ENCODE assay signal across 10 cellular contexts in the genomic region with DNA sequence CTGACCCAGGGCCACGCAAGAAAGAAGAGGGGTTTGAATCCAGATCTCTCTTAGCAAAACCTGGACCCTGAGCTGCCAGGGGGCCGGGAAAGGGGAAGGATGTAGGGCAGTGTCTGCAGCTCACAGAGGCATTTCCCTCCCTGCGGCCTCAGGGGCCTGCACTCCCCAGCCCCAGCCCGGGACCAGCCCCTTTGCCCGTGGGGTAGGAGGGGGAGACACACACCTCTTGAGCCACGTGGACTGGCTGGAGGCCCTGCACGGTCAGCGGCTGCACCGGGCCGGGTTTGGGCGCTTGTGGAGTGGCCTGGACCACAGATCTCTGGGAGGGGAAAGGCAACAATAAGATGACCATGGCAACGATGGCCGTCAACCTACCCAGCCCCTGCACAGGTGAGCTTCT. TPM values are rescaled to one million over a fixed set of nuclear protein-coding genes. Genes with fewer than 3 reads are reported as not detected.
A peak's percentile ranks its signal among the peaks of the same experiment; 100 is the strongest.
DNase-seq lines count a peak whose midpoint lies in the region; ATAC-seq and TF ChIP-seq lines count a peak whose summit lies in the region.
"Had no signal": no experiment of that assay in that cellular context is flagged by ENCODE, and none has a peak within 500 bp of the region (broad histone marks: within the 10 kb centered on the region; RNA-seq: fewer than 3 reads in every experiment).

No MANE protein-coding gene starts in this region.

- intact Hi-C loops in natural killer cell (cut with micrococcal nuclease) = no loop called here

- DNase-seq in natural killer cell (no peak), fibroblast of villous mesenchyme (ENCODE audit: low read depth) (no peak), SKM-1 treated with dmso at 0.1 percent for 144 hours (lab: John Stamatoyannopoulos, UW; ENCODE audit: unreplicated experiment) (no peak)
- DNase-seq in natural killer cell treated with Interleukin-12 subunit alpha and Interleukin-12 subunit beta and Interleukin-15 and Interleukin-18, amount 100 ng/mL, for 72 hours (ENCODE audit: low spot score) = no peak
- DNase-seq: activated T-cell treated with anti-CD3 and anti-CD28 coated beads, Interleukin-2, amount 50 U/mL, for 72 hours; HFFc6 had no signal

- no peaks in the 10 kb centered on the region for H3K27me3 Mint-ChIP-seq in natural killer cell (ENCODE audit: low read depth in 2 of 2)
- H3K27me3 Mint-ChIP-seq in natural killer cell treated with Interleukin-12 subunit alpha and Interleukin-12 subunit beta and Interleukin-15 and Interleukin-18, amount 100 ng/mL, for 72 hours = no peaks in the 10 kb centered on the region
- H3K27me3 Mint-ChIP-seq in nephron (ENCODE audit: low read depth) = peaks cover 3% of the 10 kb centered on the region

- ATAC-seq in natural killer cell = peak in 2 of 3 donors; percentile 24 to 25
- ATAC-seq in natural killer cell treated with Interleukin-12 subunit alpha and Interleukin-12 subunit beta and Interleukin-15 and Interleukin-18, amount 100 ng/mL, for 72 hours = no peak
- no peak for ATAC-seq in GM18517 (IDR thresholded peaks at IDR 0.05; ENCODE audit: unreplicated experiment)
- no peak for ATAC-seq in GM21447 (IDR thresholded peaks at IDR 0.05; ENCODE audit: unreplicated experiment)
- no peak for ATAC-seq in GM21737 (IDR thresholded peaks at IDR 0.05; ENCODE audit: unreplicated experiment)

- H3K4me1 Mint-ChIP-seq in natural killer cell (peaks cover 0 to 25% of the 10 kb centered on the region in 2 donors), nephron (no peaks in the 10 kb centered on the region)
- peaks cover 0 to 8% of the 10 kb centered on the region in 2 donors for H3K4me1 Mint-ChIP-seq in natural killer cell treated with Interleukin-12 subunit alpha and Interleukin-12 subunit beta and Interleukin-15 and Interleukin-18, amount 100 ng/mL, for 72 hours (ENCODE audit: low read depth in 2 of 2)

- H3K36me3 Mint-ChIP-seq in natural killer cell (no peaks in the 10 kb centered on the region), nephron (ENCODE audit: low read depth) (peaks cover 26% of the 10 kb centered on the region)
- H3K36me3 Mint-ChIP-seq in natural killer cell treated with Interleukin-12 subunit alpha and Interleukin-12 subunit beta and Interleukin-15 and Interleukin-18, amount 100 ng/mL, for 72 hours = no peaks in the 10 kb centered on the region

- peak overlapping the region; percentile 40 for H3K4me3 ChIP-seq in fibroblast of villous mesenchyme (ENCODE audit: low read depth, low read length)

- TF ChIP-seq CTCF in natural killer cell (IDR thresholded peaks at IDR 0.05) (no peak), fibroblast of villous mesenchyme (IDR thresholded peaks at IDR 0.05; ENCODE audit: insufficient read depth, low read depth, low read length) (no peak), nephron (IDR thresholded peaks at IDR 0.05; ENCODE audit: unreplicated experiment in 3 of 3) (no peak)

- H3K4me3 Mint-ChIP-seq in natural killer cell (peak overlapping the region; percentile 49), nephron (peak overlapping the region; percentile 45 to 66 (median 64))
- H3K4me3 Mint-ChIP-seq in natural killer cell treated with Interleukin-12 subunit alpha and Interleukin-12 subunit beta and Interleukin-15 and Interleukin-18, amount 100 ng/mL, for 72 hours = no peak overlapping the region
- H3K4me3 Mint-ChIP-seq: HFFc6 had no signal

- H3K27ac Mint-ChIP-seq in natural killer cell = peak overlapping the region in 1 of 2 donors; percentile 70
- H3K27ac Mint-ChIP-seq in natural killer cell treated with Interleukin-12 subunit alpha and Interleukin-12 subunit beta and Interleukin-15 and Interleukin-18, amount 100 ng/mL, for 72 hours = no peak overlapping the region
- peak overlapping the region; percentile 56 to 68 (median 57) for H3K27ac Mint-ChIP-seq in nephron
- H3K27ac Mint-ChIP-seq: activated T-cell treated with anti-CD3 and anti-CD28 coated beads, Interleukin-2, amount 50 U/mL, for 72 hours; HFFc6 had no signal

- H3K9me3 Mint-ChIP-seq in natural killer cell = no peaks in the 10 kb centered on the region
- H3K9me3 Mint-ChIP-seq in natural killer cell treated with Interleukin-12 subunit alpha and Interleukin-12 subunit beta and Interleukin-15 and Interleukin-18, amount 100 ng/mL, for 72 hours = no peaks in the 10 kb centered on the region
- no peaks in the 10 kb centered on the region for H3K9me3 Mint-ChIP-seq in nephron
- H3K9me3 Mint-ChIP-seq: activated T-cell treated with anti-CD3 and anti-CD28 coated beads, Interleukin-2, amount 50 U/mL, for 72 hours; HFFc6 had no signal

RNA-seq across cellular contexts. Expression of gene RFX1, which starts 26.9 kb away (rescaled TPM):
- total RNA-seq in natural killer cell (10 to 100 TPM; 26.0 to 31.8 (median 30.5) TPM), fibroblast of villous mesenchyme (2.3 and 2.6 TPM in 2 replicates)
- 10 to 100 TPM; 13.4 to 16.4 TPM for total RNA-seq in natural killer cell treated with Interleukin-12 subunit alpha and Interleukin-12 subunit beta and Interleukin-15 and Interleukin-18, amount 100 ng/mL, for 72 hours

RNA-seq across cellular contexts. Expression of gene DCAF15, which starts 26.9 kb away (rescaled TPM):
- total RNA-seq in natural killer cell (100 to 1,000 TPM; 121 to 149 (median 124) TPM), fibroblast of villous mesenchyme (13.4 and 13.9 TPM in 2 replicates)
- 100 to 1,000 TPM in 1 of 2 donors, 10 to 100 TPM in 1; 62.0 to 107 TPM for total RNA-seq in natural killer cell treated with Interleukin-12 subunit alpha and Interleukin-12 subunit beta and Interleukin-15 and Interleukin-18, amount 100 ng/mL, for 72 hours

RNA-seq across cellular contexts. Expression of gene PODNL1, which starts 41.0 kb away (rescaled TPM):
- total RNA-seq in natural killer cell (under 1 TPM in 1 of 3 donors, not detected in 2; 0.61 TPM), fibroblast of villous mesenchyme (2.6 TPM in 2 replicates)
- under 1 TPM in 1 of 2 donors, not detected in 1; 0.70 TPM for total RNA-seq in natural killer cell treated with Interleukin-12 subunit alpha and Interleukin-12 subunit beta and Interleukin-15 and Interleukin-18, amount 100 ng/mL, for 72 hours

RNA-seq across cellular contexts. Expression of gene RLN3, which starts 48.7 kb away (rescaled TPM):
- not detected for total RNA-seq in natural killer cell
- total RNA-seq in natural killer cell treated with Interleukin-12 subunit alpha and Interleukin-12 subunit beta and Interleukin-15 and Interleukin-18, amount 100 ng/mL, for 72 hours = not detected
- total RNA-seq in fibroblast of villous mesenchyme = not detected in 2 replicates
- total RNA-seq: activated T-cell treated with anti-CD3 and anti-CD28 coated beads, Interleukin-2, amount 50 U/mL, for 72 hours; HFFc6 had no signal

RNA-seq across cellular contexts. Expression of gene IL27RA, which starts 52.3 kb away (rescaled TPM):
- 10 to 100 TPM; 38.4 to 61.1 (median 58.0) TPM for total RNA-seq in natural killer cell
- 10 to 100 TPM; 34.9 to 44.0 TPM for total RNA-seq in natural killer cell treated with Interleukin-12 subunit alpha and Interleukin-12 subunit beta and Interleukin-15 and Interleukin-18, amount 100 ng/mL, for 72 hours
- total RNA-seq in fibroblast of villous mesenchyme = 2.9 and 3.9 TPM in 2 replicates

Comparison
In these comparisons a context has a peak if more than half of its experiments do, and no peak if none do; other contexts are left out.
1. ATAC-seq: peak in natural killer cell (2 of 3); none in natural killer cell treated with Interleukin-12 subunit alpha and Interleukin-12 subunit beta and Interleukin-15 and Interleukin-18, amount 100 ng/mL, for 72 hours (0 of 2), GM18517 (single experiment), GM21447 (single experiment) and GM21737 (single experiment).
2. H3K27ac Mint-ChIP-seq: peak in nephron (3 of 3); none in natural killer cell treated with Interleukin-12 subunit alpha and Interleukin-12 subunit beta and Interleukin-15 and Interleukin-18, amount 100 ng/mL, for 72 hours (0 of 2).